22 cellular contexts compared by ENCODE assay signal in genomic region chr15:61752001-61752400, GRCh38.
"Had no signal": no experiment of that assay in that cellular context is flagged by ENCODE, and none has a peak within 500 bp of the region (broad histone marks: within the 10 kb centered on the region; RNA-seq: fewer than 3 reads in every experiment).

No MANE protein-coding gene starts in this region.

- H3K36me3 ChIP-seq: cardiac muscle cell, neutrophil, ovary, prostate gland, spleen, thoracic aorta, vagina, WERI-Rb-1 had no signal

- H3K27ac Mint-ChIP-seq: activated naive CD4-positive, alpha-beta T cell treated with anti-CD3 and anti-CD28 coated beads, Interleukin-2, amount 50 U/mL, for 24 hours; natural killer cell treated with Interleukin-12 subunit alpha and Interleukin-12 subunit beta and Interleukin-15 and Interleukin-18, amount 100 ng/mL, for 72 hours; type B pancreatic cell had no signal

- ATAC-seq: body of pancreas; foreskin keratinocyte; left cardiac atrium; natural killer cell treated with Interleukin-12 subunit alpha and Interleukin-12 subunit beta and Interleukin-15 and Interleukin-18, amount 100 ng/mL, for 72 hours had no signal

- H3K4me1 Mint-ChIP-seq: activated naive CD4-positive, alpha-beta T cell treated with anti-CD3 and anti-CD28 coated beads, Interleukin-2, amount 50 U/mL, for 24 hours had no signal

- H3K27me3 ChIP-seq: body of pancreas, cardiac muscle cell, foreskin keratinocyte, neutrophil, ovary, spleen, vagina had no signal

- H3K36me3 Mint-ChIP-seq: activated naive CD4-positive, alpha-beta T cell treated with anti-CD3 and anti-CD28 coated beads, Interleukin-2, amount 50 U/mL, for 24 hours; natural killer cell treated with Interleukin-12 subunit alpha and Interleukin-12 subunit beta and Interleukin-15 and Interleukin-18, amount 100 ng/mL, for 72 hours; type B pancreatic cell had no signal

- H3K9me3 ChIP-seq: body of pancreas, neutrophil, ovary, prostate gland, spleen, thoracic aorta, vagina had no signal

- H3K4me3 ChIP-seq: body of pancreas, cardiac muscle cell, ovary, prostate gland, spleen, thoracic aorta, vagina had no signal

- DNase-seq: activated CD4-positive, alpha-beta T cell treated with anti-CD3 and anti-CD28 coated beads for 1 hour; activated CD4-positive, alpha-beta T cell treated with anti-CD3 and anti-CD28 coated beads, Interleukin-2, amount 50 U/mL, for 1 hour; activated gamma-delta T cell treated with Interleukin-2 at 50 U/mL for 16 hours; activated T-cell treated with anti-CD3 and anti-CD28 coated beads, Interleukin-2, amount 50 U/mL, for 1 hour; anterior cingulate cortex; body of pancreas; foreskin keratinocyte; islet precursor cell; left cardiac atrium; ovary; spleen; stimulated activated CD4-positive, alpha-beta T cell treated with anti-CD3 and anti-CD28 coated beads, Interleukin-4, amount 100 ng/mL, for 1 hour; stimulated activated naive CD4-positive, alpha-beta T cell; WERI-Rb-1 had no signal

- H3K4me3 Mint-ChIP-seq: activated naive CD4-positive, alpha-beta T cell treated with anti-CD3 and anti-CD28 coated beads, Interleukin-2, amount 50 U/mL, for 24 hours; natural killer cell treated with Interleukin-12 subunit alpha and Interleukin-12 subunit beta and Interleukin-15 and Interleukin-18, amount 100 ng/mL, for 72 hours; type B pancreatic cell had no signal

- H3K27ac ChIP-seq: body of pancreas, cardiac muscle cell, foreskin keratinocyte, neutrophil, ovary, prostate gland, spleen, thoracic aorta, vagina, WERI-Rb-1 had no signal

- H3K4me1 ChIP-seq: spleen, vagina had no signal

- H3K9me3 Mint-ChIP-seq: activated naive CD4-positive, alpha-beta T cell treated with anti-CD3 and anti-CD28 coated beads, Interleukin-2, amount 50 U/mL, for 24 hours; natural killer cell treated with Interleukin-12 subunit alpha and Interleukin-12 subunit beta and Interleukin-15 and Interleukin-18, amount 100 ng/mL, for 72 hours; type B pancreatic cell had no signal
